In genomic region chr2:206572725-206573124, GRCh38 we compare ENCODE assay signal across 24 cellular contexts.
"Had no signal": no experiment of that assay in that cellular context is flagged by ENCODE, and none has a peak within 500 bp of the region (broad histone marks: within the 10 kb centered on the region; RNA-seq: fewer than 3 reads in every experiment).

No MANE protein-coding gene starts in this region.

- H3K36me3 ChIP-seq: colonic mucosa, gastroesophageal sphincter, ovary, right lobe of liver, uterus had no signal

- DNase-seq: activated CD4-positive, alpha-beta memory T cell treated with anti-CD3 and anti-CD28 coated beads for 36 hours; activated CD4-positive, alpha-beta T cell treated with anti-CD3 and anti-CD28 coated beads, Interleukin-2, amount 10 ng/mL, durations not matched to agents 24 days and 14 days; activated CD4-positive, CD25-positive, alpha-beta regulatory T cell treated with anti-CD3 and anti-CD28 coated beads, Interleukin-2, amount 50 U/mL, for 72 hours; activated CD8-positive, alpha-beta memory T cell treated with anti-CD3 and anti-CD28 coated beads, Interleukin-2, amount 50 U/mL, for 4 hours; activated gamma-delta T cell treated with Interleukin-2 at 50 U/mL for 16 hours; activated naive CD4-positive, alpha-beta T cell treated with anti-CD3 and anti-CD28 coated beads, Interleukin-2, amount 50 U/mL, for 16 hours; activated T-cell treated with anti-CD3 and anti-CD28 coated beads, Interleukin-2, amount 50 U/mL, for 24 hours; colonic mucosa; effector CD8-positive, alpha-beta T cell; left cardiac atrium; naive thymus-derived CD4-positive, alpha-beta T cell; ovary; right lobe of liver; stimulated activated CD4-positive, alpha-beta T cell treated with anti-CD3 and anti-CD28 coated beads, Interleukin-12 subunit alpha, Interleukin-12 subunit beta, amount 100 ng/mL, for 4 hours; stimulated activated CD4-positive, alpha-beta T cell treated with anti-CD3 and anti-CD28 coated beads, Interleukin-4, amount 100 ng/mL, for 1 hour; substantia nigra; T-helper 9 cell; uterus had no signal

- ATAC-seq: gastroesophageal sphincter; left cardiac atrium; naive thymus-derived CD4-positive, alpha-beta T cell; right lobe of liver had no signal

- H3K9me3 ChIP-seq: colonic mucosa, gastroesophageal sphincter, ovary, right lobe of liver, uterus had no signal

- FAIRE-seq: endometrium, keratinocyte, TTC549 had no signal

- H3K27me3 ChIP-seq: colonic mucosa, gastroesophageal sphincter, hepatocyte, ovary, right lobe of liver, uterus had no signal

- H3K4me3 ChIP-seq: colonic mucosa, gastroesophageal sphincter, hepatocyte, ovary, right lobe of liver, skin epidermis, uterus had no signal

- H3K4me1 ChIP-seq: colonic mucosa, gastroesophageal sphincter, right lobe of liver, uterus had no signal

- H3K4me2 ChIP-seq: hepatocyte had no signal

- H2AFZ ChIP-seq: hepatocyte had no signal

- H3K27ac ChIP-seq: colonic mucosa, gastroesophageal sphincter, hepatocyte, ovary, right lobe of liver, skin epidermis, uterus had no signal

- H3K79me2 ChIP-seq: hepatocyte had no signal
